16 cellular contexts compared by ENCODE assay signal in genomic region chr13:59236309-59236939, GRCh38.
DNase-seq lines count a peak whose midpoint lies in the region; FAIRE-seq and TF ChIP-seq lines count a peak whose summit lies in the region.
"Had no signal": no experiment of that assay in that cellular context is flagged by ENCODE, and none has a peak within 500 bp of the region (broad histone marks: within the 10 kb centered on the region; RNA-seq: fewer than 3 reads in every experiment).

No MANE protein-coding gene starts in this region.

- DNase-seq in NCI-H1694 (lab: John Stamatoyannopoulos, UW) (peak; percentile 56), NCI-H2171 treated with DMSO at 0.1 percent for 48 hours (lab: John Stamatoyannopoulos, UW) (peak; percentile 96), NCI-H69 (lab: John Stamatoyannopoulos, UW) (peak; percentile 40), bronchial epithelial cell (ENCODE audit: low read depth) (no peak), SKM-1 treated with dmso at 0.1 percent for 144 hours (lab: John Stamatoyannopoulos, UW; ENCODE audit: unreplicated experiment) (no peak)
- no peak for DNase-seq in stimulated activated CD4-positive, alpha-beta T cell treated with anti-CD3 and anti-CD28 coated beads, Interleukin-4, amount 100 ng/mL, for 4 hours
- DNase-seq in effector memory CD4-positive, alpha-beta T cell: no peak
- DNase-seq: C1 segment of cervical spinal cord; CD4-positive, alpha-beta T cell; DMS53; GF-D8; GOT3; H9 had no signal

- FAIRE-seq in bronchial epithelial cell (lab: Jason Lieb, UNC): peak; percentile 40
- FAIRE-seq: A204.1, GM19239 had no signal

- no peak overlapping the region for H3K27ac ChIP-seq in effector memory CD4-positive, alpha-beta T cell (ENCODE audit: insufficient read depth, low read length, poor library complexity, severe bottlenecking)
- H3K27ac ChIP-seq: HL-60 had no signal

- H3K4me3 ChIP-seq in bronchial epithelial cell (ENCODE audit: low read depth, low read length): no peak overlapping the region
- no peak overlapping the region for H3K4me3 ChIP-seq in effector memory CD4-positive, alpha-beta T cell (ENCODE audit: insufficient read depth, low read depth, low read length, poor library complexity, severe bottlenecking)

- no peaks in the 10 kb centered on the region for H3K36me3 ChIP-seq in bronchial epithelial cell (ENCODE audit: control insufficient read depth, insufficient read depth, low read length)
- H3K36me3 ChIP-seq in effector memory CD4-positive, alpha-beta T cell (ENCODE audit: control insufficient read depth, insufficient read depth, low read length): no peaks in the 10 kb centered on the region

- no peaks in the 10 kb centered on the region for H3K4me1 ChIP-seq in effector memory CD4-positive, alpha-beta T cell (ENCODE audit: control insufficient read depth, insufficient read depth, low read length, poor library complexity, severe bottlenecking)

- no peaks in the 10 kb centered on the region for H3K9me3 ChIP-seq in effector memory CD4-positive, alpha-beta T cell (ENCODE audit: control insufficient read depth, low read length)

- no peaks in the 10 kb centered on the region for H3K27me3 ChIP-seq in bronchial epithelial cell (ENCODE audit: control insufficient read depth, insufficient read depth, low read length)
- no peaks in the 10 kb centered on the region for H3K27me3 ChIP-seq in effector memory CD4-positive, alpha-beta T cell (replicated peaks; ENCODE audit: control insufficient read depth, insufficient read depth, low read length, poor library complexity, severe bottlenecking)

- TF ChIP-seq CTCF in bronchial epithelial cell (IDR thresholded peaks at IDR 0.05; ENCODE audit: insufficient read depth, low read length, severe bottlenecking): no peak

Comparison
In these comparisons a context has a peak if more than half of its experiments do, and no peak if none do; other contexts are left out.
1. DNase-seq: peak in NCI-H1694 (single experiment), NCI-H2171 treated with DMSO at 0.1 percent for 48 hours (single experiment) and NCI-H69 (single experiment); none in bronchial epithelial cell (single experiment), stimulated activated CD4-positive, alpha-beta T cell treated with anti-CD3 and anti-CD28 coated beads, Interleukin-4, amount 100 ng/mL, for 4 hours (0 of 2), SKM-1 treated with dmso at 0.1 percent for 144 hours (single experiment) and effector memory CD4-positive, alpha-beta T cell (0 of 3).